In genomic region chr3:76107935-76108570, GRCh38 we compare ENCODE assay signal across 8 cellular contexts.
DNase-seq lines count a peak whose midpoint lies in the region; ATAC-seq and TF ChIP-seq lines count a peak whose summit lies in the region.

No MANE protein-coding gene starts in this region.

- no peak overlapping the region for H4K91ac ChIP-seq in trophoblast cell (ENCODE audit: low read depth, low read length)

- no peak overlapping the region for H4K8ac ChIP-seq in trophoblast cell (ENCODE audit: low read depth, low read length)

- ATAC-seq in HG03571 (IDR thresholded peaks at IDR 0.05; ENCODE audit: unreplicated experiment) = no peak
- ATAC-seq in GM21528 (IDR thresholded peaks at IDR 0.05; ENCODE audit: low FRiP score, unreplicated experiment) = no peak

- H3K9me3 ChIP-seq in GM23248 (ENCODE audit: low read depth) (no peaks in the 10 kb centered on the region), OCI-LY1 (ENCODE audit: low read length) (no peaks in the 10 kb centered on the region), trophoblast cell (ENCODE audit: insufficient read depth, low read depth, low read length) (no peaks in the 10 kb centered on the region), vagina (no peaks in the 10 kb centered on the region)

- no peaks in the 10 kb centered on the region for H3K79me1 ChIP-seq in trophoblast cell (ENCODE audit: low read length)

- H3K4me3 ChIP-seq in GM23248 (no peak overlapping the region), OCI-LY1 (ENCODE audit: low read depth, low read length, poor library complexity, severe bottlenecking) (no peak overlapping the region), epithelial cell of esophagus (ENCODE audit: low read length) (no peak overlapping the region), trophoblast cell (ENCODE audit: low read depth, low read length) (no peak overlapping the region), vagina (no peak overlapping the region)

- H3K79me2 ChIP-seq in GM23248 (ENCODE audit: insufficient read depth) (no peaks in the 10 kb centered on the region), OCI-LY1 (ENCODE audit: insufficient read depth, low read length) (no peaks in the 10 kb centered on the region), trophoblast cell (ENCODE audit: control insufficient read depth, insufficient read depth, low read length, poor library complexity) (no peaks in the 10 kb centered on the region)

- no peak overlapping the region for H3K4ac ChIP-seq in trophoblast cell (ENCODE audit: low read depth, low read length)

- no peak overlapping the region for H3K14ac ChIP-seq in trophoblast cell (ENCODE audit: low read length)

- H3K9me2 ChIP-seq in GM23248 (ENCODE audit: insufficient read depth) = no peaks in the 10 kb centered on the region
- H3K9me2 ChIP-seq in OCI-LY1 (ENCODE audit: low read depth, low read length) = no peaks in the 10 kb centered on the region

- H3F3A ChIP-seq in GM23248 (ENCODE audit: insufficient read depth) (no peaks in the 10 kb centered on the region), OCI-LY1 (ENCODE audit: insufficient read depth, low read length) (no peaks in the 10 kb centered on the region)

- intact Hi-C loops in vagina (cut with DNase I) = no loop called here

- DNase-seq in GM23248 = peak; percentile 71
- DNase-seq in epithelial cell of esophagus (ENCODE audit: low read depth) = peak; percentile 66
- peak; percentile 3 to 48 for DNase-seq in trophoblast cell
- DNase-seq in vagina (ENCODE audit: extremely low spot score in 2 of 2) = no peak

- H2AK5ac ChIP-seq in trophoblast cell (ENCODE audit: low read length) = no peak overlapping the region

- in situ Hi-C loops in GM23248 (cut with MboI) = no loop called here

- H3K4me1 ChIP-seq in GM23248 (ENCODE audit: insufficient read depth) (no peaks in the 10 kb centered on the region), OCI-LY1 (ENCODE audit: insufficient read depth, low read length, severe bottlenecking) (no peaks in the 10 kb centered on the region), trophoblast cell (ENCODE audit: control insufficient read depth in 1 of 2, insufficient read depth in 2 of 2, low read length in 2 of 2) (no peaks in the 10 kb centered on the region), vagina (no peaks in the 10 kb centered on the region)

- H3K9ac ChIP-seq in GM23248 = no peak overlapping the region
- H3K9ac ChIP-seq in OCI-LY1 (ENCODE audit: low read length) = no peak overlapping the region
- H3K9ac ChIP-seq in trophoblast cell (ENCODE audit: low read length) = no peak overlapping the region

- H3K27ac ChIP-seq in C4-2B (no peak overlapping the region), GM23248 (no peak overlapping the region), OCI-LY1 (ENCODE audit: low read depth, low read length, poor library complexity, severe bottlenecking) (no peak overlapping the region), trophoblast cell (ENCODE audit: low read depth, low read length) (no peak overlapping the region), vagina (no peak overlapping the region)

- H3K36me3 ChIP-seq in GM23248 (ENCODE audit: low read depth) (no peaks in the 10 kb centered on the region), OCI-LY1 (ENCODE audit: insufficient read depth, low read length) (no peaks in the 10 kb centered on the region), trophoblast cell (ENCODE audit: control insufficient read depth in 1 of 2, insufficient read depth in 2 of 2, low read length in 2 of 2) (no peaks in the 10 kb centered on the region), vagina (no peaks in the 10 kb centered on the region)

- H2BK12ac ChIP-seq in trophoblast cell (ENCODE audit: low read length) = no peak overlapping the region

- no peak overlapping the region for H2BK120ac ChIP-seq in trophoblast cell (ENCODE audit: insufficient read depth, low read length, poor library complexity)

- no peaks in the 10 kb centered on the region for H4K20me1 ChIP-seq in GM23248 (ENCODE audit: insufficient read depth)
- no peaks in the 10 kb centered on the region for H4K20me1 ChIP-seq in OCI-LY1 (ENCODE audit: insufficient read depth, low read length)

- H2AFZ ChIP-seq in GM23248 = no peak overlapping the region; the same call in 1 of the 2 replicates
- no peak overlapping the region for H2AFZ ChIP-seq in OCI-LY1 (ENCODE audit: low read length)
- H2AFZ ChIP-seq in trophoblast cell (ENCODE audit: insufficient read depth, low read length, poor library complexity) = no peak overlapping the region

- H2BK5ac ChIP-seq in trophoblast cell (ENCODE audit: low read depth, low read length, poor library complexity) = no peak overlapping the region

- H3K18ac ChIP-seq in trophoblast cell (ENCODE audit: low read length) = no peak overlapping the region

- WGBS in GM23248 (ENCODE audit: low coverage in 1 of 2, low lambda C conversion rate in 2 of 2, missing lambda C conversion rate in 2 of 2), 2 experiments = 3% methylated on average over 5 of the region's 5 CpGs
- no CpG with 5 or more reads among the region's 5 CpGs for WGBS in trophoblast cell (ENCODE audit: extremely low coverage, insufficient coverage, insufficient read length)

- no peak overlapping the region for H4K12ac ChIP-seq in trophoblast cell (ENCODE audit: low read depth, low read length)

- H3K23ac ChIP-seq in trophoblast cell (ENCODE audit: low read length) = no peak overlapping the region

- TF ChIP-seq CTCF in C4-2B (conservative IDR thresholded peaks at IDR 0.05) = peak; percentile 82
- peak; percentile 79 for TF ChIP-seq CTCF in OCI-LY1 (IDR thresholded peaks at IDR 0.05; ENCODE audit: low read length)
- TF ChIP-seq CTCF in epithelial cell of esophagus (IDR thresholded peaks at IDR 0.05; ENCODE audit: insufficient read depth, low read depth, low read length, missing control alignments) = peak; percentile 91
- TF ChIP-seq CTCF in vagina (IDR thresholded peaks at IDR 0.05) = peak in 1 of 3 experiments; percentile 15

- H3K4me2 ChIP-seq in GM23248 (ENCODE audit: unreplicated experiment) (no peak overlapping the region), OCI-LY1 (ENCODE audit: low read length) (no peak overlapping the region), trophoblast cell (ENCODE audit: low read length) (no peak overlapping the region)

- TF ChIP-seq POLR2A in vagina (IDR thresholded peaks at IDR 0.05) = no peak

- no peaks in the 10 kb centered on the region for H3K27me3 ChIP-seq in GM23248 (replicated peaks; ENCODE audit: insufficient read depth)
- H3K27me3 ChIP-seq in OCI-LY1 (ENCODE audit: insufficient read depth, low read length) = no peaks in the 10 kb centered on the region
- no peaks in the 10 kb centered on the region for H3K27me3 ChIP-seq in trophoblast cell (ENCODE audit: insufficient read depth, low read length)
- H3K27me3 ChIP-seq in vagina = no peaks in the 10 kb centered on the region

Comparison
In these comparisons a context has a peak if more than half of its experiments do, and no peak if none do; other contexts are left out.
1. DNase-seq: peak in GM23248 (single experiment), epithelial cell of esophagus (single experiment) and trophoblast cell (2 of 2); none in vagina (0 of 2).